ENCODE assay signal across 22 cellular contexts in the genomic region with DNA sequence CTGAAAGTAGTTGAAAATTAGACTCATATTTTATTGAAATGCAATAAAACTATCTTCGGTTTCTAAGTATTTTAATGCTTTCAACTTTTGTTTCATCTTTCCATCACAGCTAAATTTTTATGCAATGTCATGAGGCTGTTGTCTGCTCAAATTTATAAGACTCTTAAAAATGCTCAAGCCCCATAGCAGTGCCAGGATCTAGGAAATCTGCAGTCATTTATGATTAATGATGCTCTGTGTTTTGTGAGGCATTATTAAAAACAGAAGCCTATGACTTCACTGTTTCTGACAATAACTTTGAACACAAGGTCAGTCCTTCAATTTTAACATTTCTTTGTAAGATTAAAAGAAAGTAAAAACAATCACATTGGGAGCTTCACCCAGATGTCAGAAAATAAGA.
"Had no signal": no experiment of that assay in that cellular context is flagged by ENCODE, and none has a peak within 500 bp of the region (broad histone marks: within the 10 kb centered on the region; RNA-seq: fewer than 3 reads in every experiment).

No MANE protein-coding gene starts in this region.

- H3K9me3 ChIP-seq: colonic mucosa, esophagus muscularis mucosa, gastrocnemius medialis, heart right ventricle, left lung, lower lobe of right lung, mucosa of descending colon had no signal

- H3K36me3 ChIP-seq: colonic mucosa, esophagus muscularis mucosa, gastrocnemius medialis, heart right ventricle, left lung, lower lobe of right lung had no signal

- FAIRE-seq: islet of Langerhans, keratinocyte had no signal

- DNase-seq: colonic mucosa; cortex of kidney; effector CD8-positive, alpha-beta T cell; effector memory CD8-positive, alpha-beta T cell; endodermal cell; foreskin melanocyte; gastrocnemius medialis; glutamatergic neuron; head of caudate nucleus; heart right ventricle; hippocampal formation; left cardiac atrium; left lung; left ventricle myocardium superior; lower lobe of right lung; mesenchymal stem cell; mucosa of descending colon; naive B cell; naive thymus-derived CD8-positive, alpha-beta T cell had no signal

- H3K4me3 ChIP-seq: colonic mucosa, esophagus muscularis mucosa, gastrocnemius medialis, heart right ventricle, left lung, lower lobe of right lung, mucosa of descending colon had no signal

- H3K27me3 ChIP-seq: colonic mucosa, esophagus muscularis mucosa, gastrocnemius medialis, heart right ventricle, left lung had no signal

- ATAC-seq: effector memory CD8-positive, alpha-beta T cell; gastrocnemius medialis; heart right ventricle; left cardiac atrium; left lung; left ventricle myocardium superior; lower lobe of right lung; mucosa of descending colon; naive thymus-derived CD8-positive, alpha-beta T cell had no signal

- H3K27ac ChIP-seq: colonic mucosa, esophagus muscularis mucosa, gastrocnemius medialis, heart right ventricle, left lung, lower lobe of right lung had no signal

- H3K4me1 ChIP-seq: colonic mucosa, esophagus muscularis mucosa, gastrocnemius medialis, heart right ventricle, left lung, lower lobe of right lung had no signal
